ENCODE assay signal across 1 cellular context in the genomic region with DNA sequence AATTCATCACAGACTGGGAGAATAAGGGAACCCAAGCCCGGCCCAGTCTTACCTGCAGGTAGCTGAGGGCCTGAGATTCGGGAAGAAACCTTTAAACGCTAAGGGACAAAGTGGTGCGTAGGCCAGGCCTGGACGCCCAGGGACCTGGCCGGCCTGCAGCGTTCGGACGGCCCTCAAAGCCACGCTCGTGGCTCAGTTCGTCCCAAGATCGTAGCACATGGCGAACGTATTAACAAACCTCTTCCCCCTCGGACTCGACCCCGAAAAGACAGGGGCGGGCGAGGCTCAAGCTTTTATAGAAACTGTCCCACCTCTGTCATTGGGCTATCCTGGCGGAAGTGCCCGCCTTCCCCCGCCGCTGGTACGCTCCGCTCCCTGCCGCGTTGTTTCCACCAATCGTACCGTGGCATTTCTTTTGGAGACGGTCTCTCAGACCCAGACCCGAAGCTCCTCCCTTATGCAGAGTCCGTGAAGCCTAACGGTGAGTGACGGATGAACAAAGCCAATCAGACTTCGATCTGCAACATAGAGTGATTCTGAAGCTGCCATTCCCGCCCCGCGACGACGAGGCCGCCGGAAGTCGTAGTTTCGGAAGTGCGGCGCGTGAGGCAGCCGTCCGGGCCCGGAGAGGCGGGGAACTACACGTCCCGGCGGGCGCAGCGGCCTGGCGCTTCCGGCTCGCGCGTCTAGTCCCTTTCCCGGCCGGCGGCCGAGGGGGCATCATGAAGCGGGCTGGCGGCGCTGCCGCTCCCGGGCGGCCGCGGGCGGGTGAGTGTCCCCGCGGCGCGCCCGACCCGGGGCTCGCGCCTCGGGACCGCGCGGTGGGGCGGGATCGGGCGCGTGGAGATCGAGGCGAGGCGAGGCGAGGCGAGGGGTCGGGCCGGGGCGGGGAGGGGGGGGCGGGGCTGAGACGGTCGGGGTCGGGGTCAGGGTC.
TF ChIP-seq lines count a peak whose summit lies in the region.

A gene (plus strand): TSS at position 692 of the 934 bp plus-strand sequence. CDS start 8,139 bp downstream, outside the sequence.

TF ChIP-seq in K562, 482 proteins besides CTCF, POLR2A, EP300 and RAD21 (continued from another document and continues in another):
- TF ChIP-seq CHD2 (IDR thresholded peaks at IDR 0.05; ENCODE audit: low read depth, low read length) (peak; percentile 64; the same call in 1 of the 2 replicates), NBN (IDR thresholded peaks at IDR 0.05; ENCODE audit: low read depth) (peak; percentile 58; the same call in 1 of the 2 replicates), LEF1 (IDR thresholded peaks at IDR 0.05) (peak; percentile 17; the same call in 1 of the 2 replicates), TEAD1 (CRISPR knock-in tag; IDR thresholded peaks at IDR 0.05) (peak in 1 of 2 experiments; percentile 78; a peak in 2 of 4 replicates), PHB (CRISPR knock-in tag; IDR thresholded peaks at IDR 0.05) (peak; percentile 94), EGR1 (conservative IDR thresholded peaks at IDR 0.05) (0 out of 2 replicates have a peak, but pooled peaks have one; percentile 16), MYC (IDR thresholded peaks at IDR 0.05; ENCODE audit: low read depth, low read length) (peak; percentile 98), MYC (CRISPR knock-in tag; IDR thresholded peaks at IDR 0.05; ENCODE audit: borderline replicate concordance, low read depth) (peak; percentile 97; the same call in 1 of the 2 replicates), ZBED1 (IDR thresholded peaks at IDR 0.05) (peak; percentile 90), L3MBTL2 (IDR thresholded peaks at IDR 0.05) (peak; percentile 83), PHB2 (IDR thresholded peaks at IDR 0.05; ENCODE audit: low read depth) (no peak), FOS (IDR thresholded peaks at IDR 0.05; ENCODE audit: extremely low read depth, insufficient read length) (peak; percentile 83), BRD9 (IDR thresholded peaks at IDR 0.05; ENCODE audit: low read depth, partially characterized antibody) (no peak), ZNF197 (CRISPR knock-in tag; IDR thresholded peaks at IDR 0.05; ENCODE audit: low read depth) (peak; percentile 62; the same call in 1 of the 2 replicates), ELF2 (CRISPR knock-in tag; IDR thresholded peaks at IDR 0.05) (peak; percentile 92), TAF9B (IDR thresholded peaks at IDR 0.05; ENCODE audit: partially characterized antibody) (peak; percentile 94), MCM5 (IDR thresholded peaks at IDR 0.05; ENCODE audit: low read depth) (no peak), TCF7 (IDR thresholded peaks at IDR 0.05; ENCODE audit: borderline replicate concordance) (peak; percentile 56; the same call in 1 of the 2 replicates), ZNF212 (CRISPR knock-in tag; IDR thresholded peaks at IDR 0.05) (no peak), NFXL1 (CRISPR knock-in tag; IDR thresholded peaks at IDR 0.05) (peak; percentile 5; the same call in 1 of the 2 replicates), SOX6 (IDR thresholded peaks at IDR 0.05) (peak; percentile 59; the same call in 1 of the 2 replicates), RCOR1 (IDR thresholded peaks at IDR 0.05; ENCODE audit: borderline replicate concordance in 1 of 2, low read depth in 2 of 2, low read length in 2 of 2) (peak in 1 of 2 experiments; percentile 14; a peak in 1 of 4 replicates), DMBX1 (CRISPR knock-in tag; IDR thresholded peaks at IDR 0.05; ENCODE audit: borderline replicate concordance) (peak; percentile 62; the same call in 1 of the 2 replicates), RBM25 (IDR thresholded peaks at IDR 0.05; ENCODE audit: low read depth, low read length, severe bottlenecking) (peak; percentile 71), POLR2G (IDR thresholded peaks at IDR 0.05; ENCODE audit: low read depth, low read length) (peak; percentile 100), MTA1 (IDR thresholded peaks at IDR 0.05; ENCODE audit: borderline replicate concordance) (no peak), SMAD3 (CRISPR knock-in tag; conservative IDR thresholded peaks at IDR 0.05) (0 out of 2 replicates have a peak, but pooled peaks have one; percentile 13), PRPF4 (IDR thresholded peaks at IDR 0.05; ENCODE audit: insufficient read depth, low read depth, low read length, poor library complexity, severe bottlenecking) (peak; percentile 87), FOXA1 (IDR thresholded peaks at IDR 0.05; ENCODE audit: borderline replicate concordance) (no peak), TARDBP (IDR thresholded peaks at IDR 0.05) (peak; percentile 65; the same call in 1 of the 2 replicates), EP400 (IDR thresholded peaks at IDR 0.05) (peak; percentile 98), ETV1 (tag; conservative IDR thresholded peaks at IDR 0.05; ENCODE audit: low read depth) (peak; percentile 92)
- TF ChIP-seq, protein P1, sequence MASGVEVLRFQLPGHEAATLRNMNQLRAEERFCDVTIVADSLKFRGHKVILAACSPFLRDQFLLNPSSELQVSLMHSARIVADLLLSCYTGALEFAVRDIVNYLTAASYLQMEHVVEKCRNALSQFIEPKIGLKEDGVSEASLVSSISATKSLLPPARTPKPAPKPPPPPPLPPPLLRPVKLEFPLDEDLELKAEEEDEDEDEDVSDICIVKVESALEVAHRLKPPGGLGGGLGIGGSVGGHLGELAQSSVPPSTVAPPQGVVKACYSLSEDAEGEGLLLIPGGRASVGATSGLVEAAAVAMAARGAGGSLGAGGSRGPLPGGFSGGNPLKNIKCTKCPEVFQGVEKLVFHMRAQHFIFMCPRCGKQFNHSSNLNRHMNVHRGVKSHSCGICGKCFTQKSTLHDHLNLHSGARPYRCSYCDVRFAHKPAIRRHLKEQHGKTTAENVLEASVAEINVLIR (CRISPR knock-in tag; IDR thresholded peaks at IDR 0.05) = peak; percentile 74
- TF ChIP-seq, protein P2, sequence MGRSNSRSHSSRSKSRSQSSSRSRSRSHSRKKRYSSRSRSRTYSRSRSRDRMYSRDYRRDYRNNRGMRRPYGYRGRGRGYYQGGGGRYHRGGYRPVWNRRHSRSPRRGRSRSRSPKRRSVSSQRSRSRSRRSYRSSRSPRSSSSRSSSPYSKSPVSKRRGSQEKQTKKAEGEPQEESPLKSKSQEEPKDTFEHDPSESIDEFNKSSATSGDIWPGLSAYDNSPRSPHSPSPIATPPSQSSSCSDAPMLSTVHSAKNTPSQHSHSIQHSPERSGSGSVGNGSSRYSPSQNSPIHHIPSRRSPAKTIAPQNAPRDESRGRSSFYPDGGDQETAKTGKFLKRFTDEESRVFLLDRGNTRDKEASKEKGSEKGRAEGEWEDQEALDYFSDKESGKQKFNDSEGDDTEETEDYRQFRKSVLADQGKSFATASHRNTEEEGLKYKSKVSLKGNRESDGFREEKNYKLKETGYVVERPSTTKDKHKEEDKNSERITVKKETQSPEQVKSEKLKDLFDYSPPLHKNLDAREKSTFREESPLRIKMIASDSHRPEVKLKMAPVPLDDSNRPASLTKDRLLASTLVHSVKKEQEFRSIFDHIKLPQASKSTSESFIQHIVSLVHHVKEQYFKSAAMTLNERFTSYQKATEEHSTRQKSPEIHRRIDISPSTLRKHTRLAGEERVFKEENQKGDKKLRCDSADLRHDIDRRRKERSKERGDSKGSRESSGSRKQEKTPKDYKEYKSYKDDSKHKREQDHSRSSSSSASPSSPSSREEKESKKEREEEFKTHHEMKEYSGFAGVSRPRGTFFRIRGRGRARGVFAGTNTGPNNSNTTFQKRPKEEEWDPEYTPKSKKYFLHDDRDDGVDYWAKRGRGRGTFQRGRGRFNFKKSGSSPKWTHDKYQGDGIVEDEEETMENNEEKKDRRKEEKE (IDR thresholded peaks at IDR 0.05; ENCODE audit: borderline replicate concordance in 1 of 2, control insufficient read depth in 1 of 2, low read depth in 2 of 2, low read length in 1 of 2) = no peak; a peak in 1 of 4 replicates
- TF ChIP-seq, protein P3, sequence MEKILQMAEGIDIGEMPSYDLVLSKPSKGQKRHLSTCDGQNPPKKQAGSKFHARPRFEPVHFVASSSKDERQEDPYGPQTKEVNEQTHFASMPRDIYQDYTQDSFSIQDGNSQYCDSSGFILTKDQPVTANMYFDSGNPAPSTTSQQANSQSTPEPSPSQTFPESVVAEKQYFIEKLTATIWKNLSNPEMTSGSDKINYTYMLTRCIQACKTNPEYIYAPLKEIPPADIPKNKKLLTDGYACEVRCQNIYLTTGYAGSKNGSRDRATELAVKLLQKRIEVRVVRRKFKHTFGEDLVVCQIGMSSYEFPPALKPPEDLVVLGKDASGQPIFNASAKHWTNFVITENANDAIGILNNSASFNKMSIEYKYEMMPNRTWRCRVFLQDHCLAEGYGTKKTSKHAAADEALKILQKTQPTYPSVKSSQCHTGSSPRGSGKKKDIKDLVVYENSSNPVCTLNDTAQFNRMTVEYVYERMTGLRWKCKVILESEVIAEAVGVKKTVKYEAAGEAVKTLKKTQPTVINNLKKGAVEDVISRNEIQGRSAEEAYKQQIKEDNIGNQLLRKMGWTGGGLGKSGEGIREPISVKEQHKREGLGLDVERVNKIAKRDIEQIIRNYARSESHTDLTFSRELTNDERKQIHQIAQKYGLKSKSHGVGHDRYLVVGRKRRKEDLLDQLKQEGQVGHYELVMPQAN (IDR thresholded peaks at IDR 0.05; ENCODE audit: borderline replicate concordance) = peak; percentile 95
- TF ChIP-seq, protein P4, sequence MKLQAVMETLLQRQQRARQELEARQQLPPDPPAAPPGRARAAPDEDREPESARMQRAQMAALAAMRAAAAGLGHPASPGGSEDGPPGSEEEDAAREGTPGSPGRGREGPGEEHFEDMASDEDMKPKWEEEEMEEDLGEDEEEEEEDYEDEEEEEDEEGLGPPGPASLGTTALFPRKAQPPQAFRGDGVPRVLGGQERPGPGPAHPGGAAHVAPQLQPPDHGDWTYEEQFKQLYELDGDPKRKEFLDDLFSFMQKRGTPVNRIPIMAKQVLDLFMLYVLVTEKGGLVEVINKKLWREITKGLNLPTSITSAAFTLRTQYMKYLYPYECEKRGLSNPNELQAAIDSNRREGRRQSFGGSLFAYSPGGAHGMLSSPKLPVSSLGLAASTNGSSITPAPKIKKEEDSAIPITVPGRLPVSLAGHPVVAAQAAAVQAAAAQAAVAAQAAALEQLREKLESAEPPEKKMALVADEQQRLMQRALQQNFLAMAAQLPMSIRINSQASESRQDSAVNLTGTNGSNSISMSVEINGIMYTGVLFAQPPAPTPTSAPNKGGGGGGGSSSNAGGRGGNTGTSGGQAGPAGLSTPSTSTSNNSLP (IDR thresholded peaks at IDR 0.05; ENCODE audit: borderline replicate concordance, low read depth, low read length) = no peak
- TF ChIP-seq, protein P5, sequence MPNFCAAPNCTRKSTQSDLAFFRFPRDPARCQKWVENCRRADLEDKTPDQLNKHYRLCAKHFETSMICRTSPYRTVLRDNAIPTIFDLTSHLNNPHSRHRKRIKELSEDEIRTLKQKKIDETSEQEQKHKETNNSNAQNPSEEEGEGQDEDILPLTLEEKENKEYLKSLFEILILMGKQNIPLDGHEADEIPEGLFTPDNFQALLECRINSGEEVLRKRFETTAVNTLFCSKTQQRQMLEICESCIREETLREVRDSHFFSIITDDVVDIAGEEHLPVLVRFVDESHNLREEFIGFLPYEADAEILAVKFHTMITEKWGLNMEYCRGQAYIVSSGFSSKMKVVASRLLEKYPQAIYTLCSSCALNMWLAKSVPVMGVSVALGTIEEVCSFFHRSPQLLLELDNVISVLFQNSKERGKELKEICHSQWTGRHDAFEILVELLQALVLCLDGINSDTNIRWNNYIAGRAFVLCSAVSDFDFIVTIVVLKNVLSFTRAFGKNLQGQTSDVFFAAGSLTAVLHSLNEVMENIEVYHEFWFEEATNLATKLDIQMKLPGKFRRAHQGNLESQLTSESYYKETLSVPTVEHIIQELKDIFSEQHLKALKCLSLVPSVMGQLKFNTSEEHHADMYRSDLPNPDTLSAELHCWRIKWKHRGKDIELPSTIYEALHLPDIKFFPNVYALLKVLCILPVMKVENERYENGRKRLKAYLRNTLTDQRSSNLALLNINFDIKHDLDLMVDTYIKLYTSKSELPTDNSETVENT (CRISPR knock-in tag; IDR thresholded peaks at IDR 0.05) = peak; percentile 97
- TF ChIP-seq, protein P6, sequence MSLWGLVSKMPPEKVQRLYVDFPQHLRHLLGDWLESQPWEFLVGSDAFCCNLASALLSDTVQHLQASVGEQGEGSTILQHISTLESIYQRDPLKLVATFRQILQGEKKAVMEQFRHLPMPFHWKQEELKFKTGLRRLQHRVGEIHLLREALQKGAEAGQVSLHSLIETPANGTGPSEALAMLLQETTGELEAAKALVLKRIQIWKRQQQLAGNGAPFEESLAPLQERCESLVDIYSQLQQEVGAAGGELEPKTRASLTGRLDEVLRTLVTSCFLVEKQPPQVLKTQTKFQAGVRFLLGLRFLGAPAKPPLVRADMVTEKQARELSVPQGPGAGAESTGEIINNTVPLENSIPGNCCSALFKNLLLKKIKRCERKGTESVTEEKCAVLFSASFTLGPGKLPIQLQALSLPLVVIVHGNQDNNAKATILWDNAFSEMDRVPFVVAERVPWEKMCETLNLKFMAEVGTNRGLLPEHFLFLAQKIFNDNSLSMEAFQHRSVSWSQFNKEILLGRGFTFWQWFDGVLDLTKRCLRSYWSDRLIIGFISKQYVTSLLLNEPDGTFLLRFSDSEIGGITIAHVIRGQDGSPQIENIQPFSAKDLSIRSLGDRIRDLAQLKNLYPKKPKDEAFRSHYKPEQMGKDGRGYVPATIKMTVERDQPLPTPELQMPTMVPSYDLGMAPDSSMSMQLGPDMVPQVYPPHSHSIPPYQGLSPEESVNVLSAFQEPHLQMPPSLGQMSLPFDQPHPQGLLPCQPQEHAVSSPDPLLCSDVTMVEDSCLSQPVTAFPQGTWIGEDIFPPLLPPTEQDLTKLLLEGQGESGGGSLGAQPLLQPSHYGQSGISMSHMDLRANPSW (CRISPR knock-in tag; IDR thresholded peaks at IDR 0.05) = peak; percentile 70; the same call in 1 of the 2 replicates
- TF ChIP-seq, protein P7, sequence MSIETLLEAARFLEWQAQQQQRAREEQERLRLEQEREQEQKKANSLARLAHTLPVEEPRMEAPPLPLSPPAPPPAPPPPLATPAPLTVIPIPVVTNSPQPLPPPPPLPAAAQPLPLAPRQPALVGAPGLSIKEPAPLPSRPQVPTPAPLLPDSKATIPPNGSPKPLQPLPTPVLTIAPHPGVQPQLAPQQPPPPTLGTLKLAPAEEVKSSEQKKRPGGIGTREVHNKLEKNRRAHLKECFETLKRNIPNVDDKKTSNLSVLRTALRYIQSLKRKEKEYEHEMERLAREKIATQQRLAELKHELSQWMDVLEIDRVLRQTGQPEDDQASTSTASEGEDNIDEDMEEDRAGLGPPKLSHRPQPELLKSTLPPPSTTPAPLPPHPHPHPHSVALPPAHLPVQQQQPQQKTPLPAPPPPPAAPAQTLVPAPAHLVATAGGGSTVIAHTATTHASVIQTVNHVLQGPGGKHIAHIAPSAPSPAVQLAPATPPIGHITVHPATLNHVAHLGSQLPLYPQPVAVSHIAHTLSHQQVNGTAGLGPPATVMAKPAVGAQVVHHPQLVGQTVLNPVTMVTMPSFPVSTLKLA (conservative IDR thresholded peaks at IDR 0.05) = peak; percentile 90 to 94
- TF ChIP-seq, protein P8, sequence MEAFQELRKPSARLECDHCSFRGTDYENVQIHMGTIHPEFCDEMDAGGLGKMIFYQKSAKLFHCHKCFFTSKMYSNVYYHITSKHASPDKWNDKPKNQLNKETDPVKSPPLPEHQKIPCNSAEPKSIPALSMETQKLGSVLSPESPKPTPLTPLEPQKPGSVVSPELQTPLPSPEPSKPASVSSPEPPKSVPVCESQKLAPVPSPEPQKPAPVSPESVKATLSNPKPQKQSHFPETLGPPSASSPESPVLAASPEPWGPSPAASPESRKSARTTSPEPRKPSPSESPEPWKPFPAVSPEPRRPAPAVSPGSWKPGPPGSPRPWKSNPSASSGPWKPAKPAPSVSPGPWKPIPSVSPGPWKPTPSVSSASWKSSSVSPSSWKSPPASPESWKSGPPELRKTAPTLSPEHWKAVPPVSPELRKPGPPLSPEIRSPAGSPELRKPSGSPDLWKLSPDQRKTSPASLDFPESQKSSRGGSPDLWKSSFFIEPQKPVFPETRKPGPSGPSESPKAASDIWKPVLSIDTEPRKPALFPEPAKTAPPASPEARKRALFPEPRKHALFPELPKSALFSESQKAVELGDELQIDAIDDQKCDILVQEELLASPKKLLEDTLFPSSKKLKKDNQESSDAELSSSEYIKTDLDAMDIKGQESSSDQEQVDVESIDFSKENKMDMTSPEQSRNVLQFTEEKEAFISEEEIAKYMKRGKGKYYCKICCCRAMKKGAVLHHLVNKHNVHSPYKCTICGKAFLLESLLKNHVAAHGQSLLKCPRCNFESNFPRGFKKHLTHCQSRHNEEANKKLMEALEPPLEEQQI (IDR thresholded peaks at IDR 0.05) = no peak
